16 cellular contexts compared by ENCODE assay signal in the genomic region with DNA sequence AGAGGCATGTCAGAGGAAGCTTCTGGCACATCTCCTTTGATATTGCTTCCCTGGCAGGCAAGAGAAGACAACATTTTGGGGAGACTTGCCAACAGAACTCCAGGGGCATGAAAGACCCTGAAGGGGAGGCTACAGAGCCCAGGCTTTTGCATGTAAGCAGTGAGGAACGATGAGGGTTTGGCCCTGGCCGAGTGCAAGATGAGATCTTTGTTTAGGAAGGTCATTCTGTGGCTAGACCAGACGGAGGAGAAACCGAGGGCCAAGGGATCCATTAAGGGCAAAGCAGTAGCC. TPM values are rescaled to one million over a fixed set of nuclear protein-coding genes. Genes with fewer than 3 reads are reported as not detected.
DNase-seq lines count a peak whose midpoint lies in the region; ATAC-seq and TF ChIP-seq lines count a peak whose summit lies in the region.
"Had no signal": no experiment of that assay in that cellular context is flagged by ENCODE, and none has a peak within 500 bp of the region (broad histone marks: within the 10 kb centered on the region; RNA-seq: fewer than 3 reads in every experiment).

No MANE protein-coding gene starts in this region.

- ATAC-seq in heart left ventricle (no peak), left cardiac atrium (no peak)

- peaks cover 47% of the 10 kb centered on the region for H3K4me1 Mint-ChIP-seq in type B pancreatic cell (ENCODE audit: unreplicated experiment)

- no peaks in the 10 kb centered on the region for H3K27me3 Mint-ChIP-seq in type B pancreatic cell

- WGBS in heart left ventricle, 4 donors, result 55 to 87% (median 73%) methylated on average over 4 of the region's 4 CpGs
- WGBS in esophagus muscularis mucosa, result 64% methylated on average over 4 of the region's 4 CpGs
- 82 to 93% (median 84%) methylated on average over 4 of the region's 4 CpGs for WGBS in ovary, 3 donors

- H3K9me3 ChIP-seq in heart left ventricle (no peaks in the 10 kb centered on the region), esophagus muscularis mucosa (no peaks in the 10 kb centered on the region), ovary (no peaks in the 10 kb centered on the region)
- H3K9me3 ChIP-seq: testis had no signal

- intact Hi-C loops in heart left ventricle (cut with DNase I), result loop anchor here in 6 of 10 donors (5.0 to 10.0 kb wide), 5 partner anchors 34 to 226 kb away; no protein-coding TSS in a partner anchor
- intact Hi-C loops in left cardiac atrium (cut with DNase I), result loop anchor here (5.0 to 10.0 kb wide), 2 partner anchors 96 to 104 kb away; no protein-coding TSS in a partner anchor
- intact Hi-C loops in esophagus muscularis mucosa (cut with DNase I), result no loop called here
- intact Hi-C loops in ovary (cut with DNase I), result no loop called here

- peaks cover 20% of the 10 kb centered on the region for H3K36me3 Mint-ChIP-seq in type B pancreatic cell

- peak overlapping the region; percentile 44 for H3K4me3 Mint-ChIP-seq in type B pancreatic cell

- peak overlapping the region in 11 of 12 donors; percentile 20 to 62 (median 57) for H3K4me3 ChIP-seq in heart left ventricle
- peak overlapping the region; percentile 26 to 52 (median 51) for H3K4me3 ChIP-seq in esophagus muscularis mucosa
- H3K4me3 ChIP-seq in ovary, result peak overlapping the region; percentile 23
- H3K4me3 ChIP-seq: testis had no signal

- no peak for DNase-seq in heart left ventricle
- no peak for DNase-seq in left cardiac atrium
- peak; percentile 64 for DNase-seq in esophagus muscularis mucosa (ENCODE audit: extremely low spot score)
- DNase-seq in ovary, result peak in 1 of 5 donors; percentile 7
- DNase-seq in type B pancreatic cell (ENCODE audit: extremely low spot score, unreplicated experiment), result no peak
- DNase-seq in NCI-H345 treated with DMSO at 0.1 percent for 48 hours (lab: John Stamatoyannopoulos, UW; ENCODE audit: unreplicated experiment), result no peak
- no peak for DNase-seq in NCI-H1436 treated with DMSO at 0.1 percent for 48 hours (lab: John Stamatoyannopoulos, UW)
- DNase-seq in NCI-H82 (lab: John Stamatoyannopoulos, UW), result no peak
- DNase-seq: activated T-cell treated with anti-CD3 and anti-CD28 coated beads, Interleukin-2, amount 50 U/mL, for 48 hours; DND-41; HCEC 1CT; islet precursor cell; NCI-H1694; NCI-H510A; stimulated activated CD4-positive, alpha-beta T cell treated with anti-CD3 and anti-CD28 coated beads, Interleukin-2, amount 100 ng/mL, for 24 hours; testis had no signal

- TF ChIP-seq CTCF in heart left ventricle (IDR thresholded peaks at IDR 0.05) (no peak), esophagus muscularis mucosa (IDR thresholded peaks at IDR 0.05) (no peak), ovary (IDR thresholded peaks at IDR 0.05) (no peak), type B pancreatic cell (conservative IDR thresholded peaks at IDR 0.05) (no peak)

- H3K27ac Mint-ChIP-seq in type B pancreatic cell, result peak overlapping the region; percentile 38

- peaks cover 3 to 63% (median 34%) of the 10 kb centered on the region in 12 donors for H3K4me1 ChIP-seq in heart left ventricle
- H3K4me1 ChIP-seq in esophagus muscularis mucosa, result peaks cover 23 to 100% (median 83%) of the 10 kb centered on the region in 4 donors
- H3K4me1 ChIP-seq in ovary (ENCODE audit: insufficient read depth), result peaks cover 30% of the 10 kb centered on the region

- no peak for TF ChIP-seq EP300 in esophagus muscularis mucosa (IDR thresholded peaks at IDR 0.05)
- TF ChIP-seq EP300 in ovary (IDR thresholded peaks at IDR 0.05), result no peak

- H3K36me3 ChIP-seq in heart left ventricle (peaks cover 0 to 4% (median 0%) of the 10 kb centered on the region in 9 donors), esophagus muscularis mucosa (no peaks in the 10 kb centered on the region), ovary (no peaks in the 10 kb centered on the region)

- H3K27ac ChIP-seq in heart left ventricle (peak overlapping the region in 10 of 12 donors; percentile 5 to 93 (median 74)), esophagus muscularis mucosa (replicated peaks in 1 of 4) (peak overlapping the region; percentile 80 to 94 (median 88)), ovary (peak overlapping the region in 1 of 2 donors; percentile 21)

- TF ChIP-seq POLR2A in heart left ventricle (IDR thresholded peaks at IDR 0.05) (no peak), esophagus muscularis mucosa (IDR thresholded peaks at IDR 0.05; ENCODE audit: low read depth) (no peak), ovary (IDR thresholded peaks at IDR 0.05) (no peak)

- no peaks in the 10 kb centered on the region for H3K27me3 ChIP-seq in heart left ventricle
- no peaks in the 10 kb centered on the region for H3K27me3 ChIP-seq in esophagus muscularis mucosa
- no peaks in the 10 kb centered on the region for H3K27me3 ChIP-seq in ovary
- H3K27me3 ChIP-seq: testis had no signal

- H3K9me3 Mint-ChIP-seq in type B pancreatic cell, result no peaks in the 10 kb centered on the region

RNA-seq across cellular contexts. Expression of a gene that starts 3.8 kb away (rescaled TPM):
- total RNA-seq in heart left ventricle, result 100 to 1,000 TPM; 262 to 589 (median 387) TPM
- polyA plus RNA-seq in heart left ventricle, result 100 to 1,000 TPM in 1 of 2 donors, 10 to 100 TPM in 1; 95.2 to 139 TPM
- 100 to 1,000 TPM; 203 to 250 TPM for total RNA-seq in left cardiac atrium
- total RNA-seq in esophagus muscularis mucosa, result 1,000 to 10,000 TPM in 1 of 4 donors, 100 to 1,000 TPM in 3; 785 to 1,099 (median 921) TPM
- total RNA-seq in ovary, result 100 to 1,000 TPM in 5 of 7 donors, 10 to 100 TPM in 2; 49.9 to 225 (median 174) TPM
- 100 to 1,000 TPM in 1 of 2 donors, 10 to 100 TPM in 1; 52.9 to 107 TPM for polyA plus RNA-seq in ovary
- 171 and 195 TPM in 2 replicates for total RNA-seq in type B pancreatic cell (ENCODE audit: low replicate concordance)

Comparison
In these comparisons a context has a peak if more than half of its experiments do, and no peak if none do; other contexts are left out.
1. intact Hi-C loops: an anchor here in heart left ventricle (5.0 to 10.0 kb wide) and left cardiac atrium (5.0 to 10.0 kb wide); none called in esophagus muscularis mucosa and ovary.